Comparison of ENCODE assay signal across 17 cellular contexts in the genomic region with DNA sequence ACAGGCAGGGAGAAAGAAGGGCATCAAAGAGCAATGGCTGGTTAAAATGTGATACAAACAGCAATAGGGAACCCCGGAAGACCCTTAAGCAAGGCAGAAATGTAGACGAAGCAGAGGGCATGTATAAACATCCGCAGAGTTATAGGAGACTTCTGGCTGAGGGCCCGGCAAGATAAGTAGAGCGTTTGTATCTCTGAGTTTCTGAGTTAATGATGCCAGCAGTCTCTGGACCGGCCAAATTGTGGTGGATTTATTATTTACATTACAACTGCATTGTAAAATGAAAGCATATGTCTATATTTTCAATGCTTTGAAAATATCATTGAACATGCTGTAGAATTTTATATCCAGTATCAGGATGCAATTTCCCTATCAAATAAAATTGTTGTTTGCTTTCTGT.
"Had no signal": no experiment of that assay in that cellular context is flagged by ENCODE, and none has a peak within 500 bp of the region (broad histone marks: within the 10 kb centered on the region; RNA-seq: fewer than 3 reads in every experiment).

No MANE protein-coding gene starts in this region.

- H3K4me1 ChIP-seq: right atrium auricular region had no signal

- H3K27ac ChIP-seq: heart left ventricle, neutrophil, right atrium auricular region, stomach had no signal

- DNase-seq: effector memory CD4-positive, alpha-beta T cell; heart left ventricle; hypothalamus; kidney glomerular epithelial cell; mammary epithelial cell; naive thymus-derived CD4-positive, alpha-beta T cell; nephron progenitor cell; small intestine; stimulated activated CD4-positive, alpha-beta T cell treated with anti-CD3 and anti-CD28 coated beads, Interleukin-12 subunit alpha, Interleukin-12 subunit beta, amount 100 ng/mL, for 4 hours; stimulated activated naive CD4-positive, alpha-beta T cell; stomach; substantia nigra; trophoblast cell had no signal

- H3K9me3 ChIP-seq: neutrophil, right atrium auricular region had no signal

- H3K36me3 ChIP-seq: heart left ventricle, neutrophil, right atrium auricular region, stomach had no signal

- ATAC-seq: esophagus mucosa; left lobe of liver; naive thymus-derived CD4-positive, alpha-beta T cell had no signal

- H3K27me3 ChIP-seq: heart left ventricle, neutrophil, right atrium auricular region, stomach had no signal

- H3K4me3 ChIP-seq: heart left ventricle, right atrium auricular region, stomach had no signal
